26 cellular contexts compared by ENCODE assay signal in genomic region chr6:2375443-2375842, GRCh38.
"Had no signal": no experiment of that assay in that cellular context is flagged by ENCODE, and none has a peak within 500 bp of the region (broad histone marks: within the 10 kb centered on the region; RNA-seq: fewer than 3 reads in every experiment).

No MANE protein-coding gene starts in this region.

- H3K79me2 ChIP-seq: parathyroid adenoma had no signal

- H3K4me1 ChIP-seq: esophagus squamous epithelium, heart right ventricle, left lung, neural progenitor cell, parathyroid adenoma, right lobe of liver, suprapubic skin, upper lobe of right lung, uterus had no signal

- H3K27ac ChIP-seq: esophagus squamous epithelium, heart right ventricle, left lung, neural progenitor cell, parathyroid adenoma, right lobe of liver, suprapubic skin, transverse colon, upper lobe of right lung, uterus had no signal

- H3K9me3 ChIP-seq: esophagus squamous epithelium, heart right ventricle, left lung, right lobe of liver, suprapubic skin, transverse colon, upper lobe of right lung, uterus had no signal

- H3K4me2 ChIP-seq: neural progenitor cell had no signal

- DNase-seq: effector memory CD8-positive, alpha-beta T cell; erythroblast; esophagus squamous epithelium; foreskin melanocyte; glutamatergic neuron; heart right ventricle; hippocampal formation; left cardiac atrium; left lung; mesenchymal stem cell; naive thymus-derived CD4-positive, alpha-beta T cell; right lobe of liver; small intestine; stimulated activated CD4-positive, alpha-beta T cell treated with anti-CD3 and anti-CD28 coated beads, Interleukin-1b, Interleukin-23, amount 100 ng/mL, for 48 hours; stimulated activated CD4-positive, alpha-beta T cell treated with anti-CD3 and anti-CD28 coated beads, Interleukin-4, amount 100 ng/mL, for 1 hour; stimulated activated CD8-positive, alpha-beta memory T cell treated with anti-CD3 and anti-CD28 coated beads, Interleukin-4, amount 100 ng/mL, for 48 hours; stimulated activated naive CD4-positive, alpha-beta T cell; stimulated activated naive CD8-positive, alpha-beta T cell treated with anti-CD3 and anti-CD28 coated beads, Interleukin-15, amount 100 ng/mL, for 72 hours; transverse colon; upper lobe of right lung; uterus had no signal

- H2AFZ ChIP-seq: neural progenitor cell, parathyroid adenoma had no signal

- FAIRE-seq: endometrium, islet of Langerhans, small intestine had no signal

- H3K4me3 ChIP-seq: esophagus squamous epithelium, heart right ventricle, left lung, neural progenitor cell, right lobe of liver, suprapubic skin, transverse colon, upper lobe of right lung, uterus had no signal

- H3K27me3 ChIP-seq: esophagus squamous epithelium, heart right ventricle, left lung, neural progenitor cell, right lobe of liver, suprapubic skin, transverse colon, upper lobe of right lung, uterus had no signal

- H3K9ac ChIP-seq: neural progenitor cell, parathyroid adenoma had no signal

- ATAC-seq: effector memory CD8-positive, alpha-beta T cell; heart right ventricle; left cardiac atrium; left lung; naive thymus-derived CD4-positive, alpha-beta T cell; right lobe of liver; stimulated activated naive CD8-positive, alpha-beta T cell treated with anti-CD3 and anti-CD28 coated beads, Interleukin-15, amount 100 ng/mL, for 72 hours had no signal

- H3K36me3 ChIP-seq: esophagus squamous epithelium, heart right ventricle, left lung, neural progenitor cell, right lobe of liver, suprapubic skin, transverse colon, upper lobe of right lung, uterus had no signal
